Comparison of ENCODE assay signal across 31 cellular contexts in genomic region chr1:7326366-7326765, GRCh38.
"Had no signal": no experiment of that assay in that cellular context is flagged by ENCODE, and none has a peak within 500 bp of the region (broad histone marks: within the 10 kb centered on the region; RNA-seq: fewer than 3 reads in every experiment).

No MANE protein-coding gene starts in this region.

- DNase-seq: activated CD4-positive, alpha-beta memory T cell treated with anti-CD3 and anti-CD28 coated beads for 36 hours; activated CD4-positive, alpha-beta T cell treated with anti-CD3 and anti-CD28 coated beads, Interleukin-2, amount 10 ng/mL, durations not matched to agents 7 days and 5 days; activated CD4-positive, CD25-positive, alpha-beta regulatory T cell; activated effector memory CD4-positive, alpha-beta T cell treated with Interleukin-2 at 50 U/mL for 16 hours; activated naive CD4-positive, alpha-beta T cell; activated naive CD8-positive, alpha-beta T cell treated with anti-CD3 and anti-CD28 coated beads, Interleukin-2, amount 50 U/mL, for 24 hours; activated T-cell treated with anti-CD3 and anti-CD28 coated beads, Interleukin-2, amount 50 U/mL, for 24 hours; amniotic stem cell; body of pancreas; Karpas-422; MV-4-11; NCI-H1092 treated with DMSO at 0.1 percent for 48 hours; NCI-H1417 treated with DMSO at 0.1 percent for 48 hours; NCI-H1694; NCI-H2029; NCI-H2107; NCI-H510A treated with DMSO at 0.1 percent for 48 hours; NCI-H69; NK-92 treated with Interleukin-12 subunit alpha and Interleukin-12 subunit beta, amount 100 ng/mL, for 24 hours; OCI-M1; Right ventricle myocardium superior; T-cell; T-helper 2 cell; T1000 had no signal

- H3K4me1 ChIP-seq: ascending aorta, body of pancreas had no signal

- ATAC-seq: activated naive CD8-positive, alpha-beta T cell treated with anti-CD3 and anti-CD28 coated beads, Interleukin-2, amount 50 U/mL, for 24 hours; body of pancreas; K562; Panc1; T-cell had no signal

- H3K4me3 ChIP-seq: ascending aorta, body of pancreas, K562 had no signal

- H3K27ac ChIP-seq: ascending aorta, body of pancreas, RWPE1 had no signal

- H3K4me3 Mint-ChIP-seq: activated CD4-positive, alpha-beta memory T cell treated with anti-CD3 and anti-CD28 coated beads for 36 hours; activated CD4-positive, alpha-beta T cell treated with anti-CD3 and anti-CD28 coated beads, Interleukin-2, amount 10 ng/mL, durations not matched to agents 7 days and 5 days; activated naive CD4-positive, alpha-beta T cell treated with anti-CD3 and anti-CD28 coated beads, Interleukin-2, amount 50 U/mL, for 24 hours; activated naive CD8-positive, alpha-beta T cell treated with anti-CD3 and anti-CD28 coated beads, Interleukin-2, amount 50 U/mL, for 24 hours; activated T-cell treated with anti-CD3 and anti-CD28 coated beads, Interleukin-2, amount 50 U/mL, for 24 hours; activated T-helper 1 cell treated with anti-CD3 and anti-CD28 coated beads, Interleukin-12 subunit alpha, Interleukin-12 subunit beta, Interleukin-2, Interleukin-4 antibody, amounts not matched to agents 30 ng/mL and 10 ng/mL and 1 ng/mL, durations not matched to agents 14 hours and 24 hours and 36 hours; central memory CD8-positive, alpha-beta T cell; T-cell had no signal

- H3K9me3 Mint-ChIP-seq: activated CD4-positive, alpha-beta T cell treated with anti-CD3 and anti-CD28 coated beads, Interleukin-2, amount 10 ng/mL, durations not matched to agents 7 days and 5 days; activated T-helper 1 cell treated with anti-CD3 and anti-CD28 coated beads, Interleukin-12 subunit alpha, Interleukin-12 subunit beta, Interleukin-2, Interleukin-4 antibody, amounts not matched to agents 30 ng/mL and 10 ng/mL and 1 ng/mL, durations not matched to agents 14 hours and 24 hours and 36 hours; central memory CD8-positive, alpha-beta T cell had no signal

- H3K9me3 ChIP-seq: ascending aorta, body of pancreas had no signal

- H3K27ac Mint-ChIP-seq: activated CD4-positive, alpha-beta memory T cell treated with anti-CD3 and anti-CD28 coated beads for 36 hours; activated CD4-positive, alpha-beta T cell treated with anti-CD3 and anti-CD28 coated beads, Interleukin-2, amount 10 ng/mL, durations not matched to agents 7 days and 5 days; activated naive CD4-positive, alpha-beta T cell treated with anti-CD3 and anti-CD28 coated beads, Interleukin-2, amount 50 U/mL, for 24 hours; activated naive CD8-positive, alpha-beta T cell treated with anti-CD3 and anti-CD28 coated beads, Interleukin-2, amount 50 U/mL, for 24 hours; activated T-cell treated with anti-CD3 and anti-CD28 coated beads, Interleukin-2, amount 50 U/mL, for 24 hours; activated T-helper 1 cell treated with anti-CD3 and anti-CD28 coated beads, Interleukin-12 subunit alpha, Interleukin-12 subunit beta, Interleukin-2, Interleukin-4 antibody, amounts not matched to agents 30 ng/mL and 10 ng/mL and 1 ng/mL, durations not matched to agents 14 hours and 24 hours and 36 hours; T-cell had no signal

- H3K4me1 Mint-ChIP-seq: activated CD4-positive, alpha-beta T cell treated with anti-CD3 and anti-CD28 coated beads, Interleukin-2, amount 10 ng/mL, durations not matched to agents 7 days and 5 days; activated naive CD4-positive, alpha-beta T cell treated with anti-CD3 and anti-CD28 coated beads, Interleukin-2, amount 50 U/mL, for 24 hours; activated naive CD8-positive, alpha-beta T cell treated with anti-CD3 and anti-CD28 coated beads, Interleukin-2, amount 50 U/mL, for 24 hours; central memory CD8-positive, alpha-beta T cell; T-cell had no signal

- H3K36me3 Mint-ChIP-seq: activated CD4-positive, alpha-beta memory T cell treated with anti-CD3 and anti-CD28 coated beads for 36 hours; activated naive CD4-positive, alpha-beta T cell treated with anti-CD3 and anti-CD28 coated beads, Interleukin-2, amount 50 U/mL, for 24 hours; T-cell had no signal

- H3K27me3 ChIP-seq: ascending aorta, body of pancreas had no signal

- H3K36me3 ChIP-seq: ascending aorta had no signal
